28 cellular contexts compared by ENCODE assay signal in genomic region chr11:32196137-32196536, GRCh38.
"Had no signal": no experiment of that assay in that cellular context is flagged by ENCODE, and none has a peak within 500 bp of the region (broad histone marks: within the 10 kb centered on the region; RNA-seq: fewer than 3 reads in every experiment).

No MANE protein-coding gene starts in this region.

- FAIRE-seq: colon, endometrium, endothelial cell of umbilical vein, frontal cortex had no signal

- H3K9me3 ChIP-seq: colonic mucosa, esophagus muscularis mucosa, esophagus squamous epithelium, gastrocnemius medialis, gastroesophageal sphincter, heart left ventricle, heart right ventricle had no signal

- H3K4me3 ChIP-seq: colonic mucosa, coronary artery, dorsolateral prefrontal cortex, esophagus muscularis mucosa, esophagus squamous epithelium, gastrocnemius medialis, gastroesophageal sphincter, heart left ventricle, heart right ventricle had no signal

- DNase-seq: colonic mucosa; cortex of kidney; dermis blood vessel endothelial cell; dorsolateral prefrontal cortex; effector CD4-positive, alpha-beta T cell; effector CD8-positive, alpha-beta T cell; effector memory CD4-positive, alpha-beta T cell; effector memory CD8-positive, alpha-beta T cell; endodermal cell; erythroblast; esophagus squamous epithelium; foreskin fibroblast; foreskin keratinocyte; foreskin melanocyte; gastrocnemius medialis; glutamatergic neuron; head of caudate nucleus; heart left ventricle; heart right ventricle had no signal

- H3K36me3 ChIP-seq: colonic mucosa, esophagus muscularis mucosa, esophagus squamous epithelium, gastrocnemius medialis, gastroesophageal sphincter, heart left ventricle, heart right ventricle had no signal

- H3K27ac ChIP-seq: colonic mucosa, coronary artery, dorsolateral prefrontal cortex, epithelial cell of prostate, esophagus muscularis mucosa, esophagus squamous epithelium, foreskin keratinocyte, gastrocnemius medialis, gastroesophageal sphincter, heart left ventricle, heart right ventricle had no signal

- H3K27me3 ChIP-seq: colonic mucosa, foreskin keratinocyte, gastroesophageal sphincter had no signal

- ATAC-seq: effector memory CD8-positive, alpha-beta T cell; esophagus mucosa; foreskin keratinocyte; gastrocnemius medialis; gastroesophageal sphincter; heart left ventricle; heart right ventricle had no signal

- H3K4me1 ChIP-seq: colonic mucosa, esophagus muscularis mucosa, esophagus squamous epithelium, foreskin keratinocyte, gastrocnemius medialis, gastroesophageal sphincter, heart left ventricle, heart right ventricle had no signal
